8 cellular contexts compared by ENCODE assay signal in genomic region chr16:11257131-11257938, GRCh38. TPM values are rescaled to one million over a fixed set of nuclear protein-coding genes. Genes with fewer than 3 reads are reported as not detected.
DNase-seq lines count a peak whose midpoint lies in the region; ATAC-seq, FAIRE-seq and TF ChIP-seq lines count a peak whose summit lies in the region.

No MANE protein-coding gene starts in this region.

- peaks cover 47% of the 10 kb centered on the region for H3K4me1 Mint-ChIP-seq in activated naive CD8-positive, alpha-beta T cell (ENCODE audit: low read depth)

- no peak overlapping the region for H3K18ac ChIP-seq in neuronal stem cell (ENCODE audit: low read length)

- H3K4ac ChIP-seq in neuronal stem cell (ENCODE audit: low read length) = no peak overlapping the region

- DNase-seq in Daoy (ENCODE audit: low read depth) (peak; percentile 82), RWPE2 (ENCODE audit: low spot score) (no peak), glomerular visceral epithelial cell (ENCODE audit: extremely low spot score) (peak; percentile 71), neuronal stem cell (ENCODE audit: low spot score) (peak; percentile 62), urothelium cell line (ENCODE audit: low spot score) (peak; percentile 85)

- no peaks in the 10 kb centered on the region for H3K9me2 ChIP-seq in Loucy (replicated peaks; ENCODE audit: low read depth, low read length)

- peak overlapping the region; percentile 93 for H3K4me3 Mint-ChIP-seq in activated naive CD8-positive, alpha-beta T cell

- peaks cover 28% of the 10 kb centered on the region for H3K79me2 ChIP-seq in Loucy (ENCODE audit: insufficient read depth, low read length)

- no CpG with 5 or more reads among the region's 21 CpGs for WGBS in neuronal stem cell (ENCODE audit: extremely low coverage in 2 of 2, insufficient read length in 2 of 2, insufficient replicate concordance in 1 of 2), 2 donors

- H2AK5ac ChIP-seq in neuronal stem cell (ENCODE audit: low read depth, low read length) = no peak overlapping the region

- H3K36me3 ChIP-seq in Loucy (ENCODE audit: insufficient read depth, low read length) (no peaks in the 10 kb centered on the region), RWPE2 (ENCODE audit: low read depth) (no peaks in the 10 kb centered on the region), neuronal stem cell (replicated peaks in 1 of 2; ENCODE audit: control insufficient read depth in 2 of 2, insufficient read depth in 2 of 2, low read length in 2 of 2) (peaks cover 0 to 18% of the 10 kb centered on the region in 2 donors)

- H3K27me3 ChIP-seq in Loucy (ENCODE audit: insufficient read depth, low read length, poor library complexity, severe bottlenecking) (no peaks in the 10 kb centered on the region), RWPE2 (ENCODE audit: insufficient read depth, poor library complexity, severe bottlenecking) (no peaks in the 10 kb centered on the region), neuronal stem cell (ENCODE audit: control insufficient read depth in 3 of 3, insufficient read depth in 3 of 3, low read depth in 1 of 3, low read length in 3 of 3) (peaks cover 0 to 18% (median 0%) of the 10 kb centered on the region in 3 experiments)

- H4K20me1 ChIP-seq in Loucy (ENCODE audit: insufficient read depth, low read length, poor library complexity, severe bottlenecking) = peaks cover 6% of the 10 kb centered on the region

- H4K8ac ChIP-seq in neuronal stem cell (ENCODE audit: low read depth, low read length) = no peak overlapping the region

- no peak overlapping the region for H4K91ac ChIP-seq in neuronal stem cell (ENCODE audit: low read depth, low read length, poor library complexity)

- no peak for FAIRE-seq in urothelium cell line (lab: Jason Lieb, UNC)

- peaks cover 11% of the 10 kb centered on the region for H3K36me3 Mint-ChIP-seq in activated naive CD8-positive, alpha-beta T cell

- H3K4me1 ChIP-seq in Loucy (ENCODE audit: insufficient read depth, low read length, poor library complexity, severe bottlenecking) (peaks cover 21% of the 10 kb centered on the region), RWPE2 (ENCODE audit: insufficient read depth, poor library complexity, severe bottlenecking) (no peaks in the 10 kb centered on the region), neuronal stem cell (ENCODE audit: control insufficient read depth in 2 of 2, insufficient read depth in 1 of 2, low read depth in 1 of 2, low read length in 2 of 2) (peaks cover 7 to 10% of the 10 kb centered on the region in 2 donors)

- H3K79me1 ChIP-seq in neuronal stem cell (ENCODE audit: low read depth, low read length) = no peaks in the 10 kb centered on the region

- H3K27ac Mint-ChIP-seq in activated naive CD8-positive, alpha-beta T cell = peak overlapping the region; percentile 96

- no peak overlapping the region for H2BK5ac ChIP-seq in neuronal stem cell (ENCODE audit: low read length)

- H3K14ac ChIP-seq in neuronal stem cell (ENCODE audit: low read length) = no peak overlapping the region

- no peak overlapping the region for H2BK120ac ChIP-seq in neuronal stem cell (ENCODE audit: low read depth, low read length)

- H2BK15ac ChIP-seq in neuronal stem cell (ENCODE audit: low read length) = no peak overlapping the region

- TF ChIP-seq CTCF in Loucy (conservative IDR thresholded peaks at IDR 0.05; ENCODE audit: low read length) (peak; percentile 60), RWPE2 (IDR thresholded peaks at IDR 0.05; ENCODE audit: poor library complexity, severe bottlenecking) (peak; percentile 88)

- no peak overlapping the region for H2BK12ac ChIP-seq in neuronal stem cell (ENCODE audit: low read length)

- H2AFZ ChIP-seq in Loucy (ENCODE audit: low read length) (no peak overlapping the region), neuronal stem cell (ENCODE audit: low read length) (peak overlapping the region; percentile 95)

- H3K4me2 ChIP-seq in Loucy (ENCODE audit: low read depth, low read length, poor library complexity, severe bottlenecking) (peak overlapping the region; percentile 83), neuronal stem cell (ENCODE audit: insufficient read depth, low read length, poor library complexity, severe bottlenecking) (peak overlapping the region; percentile 95)

- peak overlapping the region; percentile 87 for H3K4me3 ChIP-seq in Loucy (ENCODE audit: low read length, poor library complexity, severe bottlenecking)
- H3K4me3 ChIP-seq in RWPE2 (ENCODE audit: severe bottlenecking) = peak overlapping the region; percentile 93
- H3K4me3 ChIP-seq in neuronal stem cell (ENCODE audit: low read length in 2 of 2) = peak overlapping the region; percentile 78 to 79

- H3K27ac ChIP-seq in RWPE2 (ENCODE audit: poor library complexity, severe bottlenecking) (peak overlapping the region; percentile 64), neuronal stem cell (replicated peaks; ENCODE audit: low read length) (no peak overlapping the region)

- H3K27me3 Mint-ChIP-seq in activated naive CD8-positive, alpha-beta T cell = no peaks in the 10 kb centered on the region

- H3K23ac ChIP-seq in neuronal stem cell (ENCODE audit: low read depth, low read length, poor library complexity) = no peak overlapping the region

- no peaks in the 10 kb centered on the region for H3K9me3 ChIP-seq in Loucy (ENCODE audit: insufficient read depth, low read depth, low read length)
- no peaks in the 10 kb centered on the region for H3K9me3 ChIP-seq in RWPE2 (ENCODE audit: severe bottlenecking)
- no peaks in the 10 kb centered on the region for H3K9me3 ChIP-seq in neuronal stem cell (replicated peaks in 1 of 2; ENCODE audit: control insufficient read depth in 2 of 2, insufficient read depth in 1 of 2, low read depth in 1 of 2, low read length in 2 of 2)

- ATAC-seq in RWPE2 (ENCODE audit: low read depth) (peak; percentile 66), HG02885 (IDR thresholded peaks at IDR 0.05; ENCODE audit: poor library complexity, unreplicated experiment) (no peak)

- H3F3A ChIP-seq in Loucy (ENCODE audit: low read depth) = no peaks in the 10 kb centered on the region

- H3K9me3 Mint-ChIP-seq in activated naive CD8-positive, alpha-beta T cell (ENCODE audit: low read depth) = no peaks in the 10 kb centered on the region

- peak overlapping the region; percentile 75 for H3K9ac ChIP-seq in Loucy (ENCODE audit: low read depth, low read length, poor library complexity, severe bottlenecking)
- H3K9ac ChIP-seq in neuronal stem cell (ENCODE audit: low read depth, low read length, poor library complexity) = peak overlapping the region; percentile 65

RNA-seq across cellular contexts. Expression of gene SOCS1, which starts 1.3 kb away (rescaled TPM):
- 1.7 and 2.1 TPM in 2 replicates for total RNA-seq in Daoy (2014; rRNA removed; shearing (Covaris generic))
- polyA plus RNA-seq in neuronal stem cell (2013, experiment 1 of 2) = 3.4 TPM
- polyA plus RNA-seq in neuronal stem cell (2013, experiment 2 of 2) = 3.6 TPM

RNA-seq across cellular contexts. Expression of gene TNP2, which starts 11.8 kb away (rescaled TPM):
- not detected in 2 replicates for total RNA-seq in Daoy (2014; rRNA removed; shearing (Covaris generic))
- polyA plus RNA-seq in neuronal stem cell (2013, experiment 1 of 2) = not detected
- polyA plus RNA-seq in neuronal stem cell (2013, experiment 2 of 2) = not detected

RNA-seq across cellular contexts. Expression of gene PRM3, which starts 16.1 kb away (rescaled TPM):
- not detected in 2 replicates for total RNA-seq in Daoy (2014; rRNA removed; shearing (Covaris generic))
- not detected for polyA plus RNA-seq in neuronal stem cell (2013, experiment 1 of 2)
- polyA plus RNA-seq in neuronal stem cell (2013, experiment 2 of 2) = not detected

RNA-seq across cellular contexts. Expression of gene PRM2, which starts 18.9 kb away (rescaled TPM):
- total RNA-seq in Daoy (2014; rRNA removed; shearing (Covaris generic)) = not detected in 2 replicates
- polyA plus RNA-seq in neuronal stem cell (2013, experiment 1 of 2) = not detected
- polyA plus RNA-seq in neuronal stem cell (2013, experiment 2 of 2) = not detected

RNA-seq across cellular contexts. Expression of gene PRM1, which starts 23.8 kb away (rescaled TPM):
- total RNA-seq in Daoy (2014; rRNA removed; shearing (Covaris generic)) = not detected in 2 replicates
- not detected for polyA plus RNA-seq in neuronal stem cell (2013, experiment 1 of 2)
- polyA plus RNA-seq in neuronal stem cell (2013, experiment 2 of 2) = not detected
